38 cellular contexts compared by ENCODE assay signal in genomic region chr22:30469165-30469564, GRCh38. TPM values are rescaled to one million over a fixed set of nuclear protein-coding genes. Genes with fewer than 3 reads are reported as not detected.
"Had no signal": no experiment of that assay in that cellular context is flagged by ENCODE, and none has a peak within 500 bp of the region (broad histone marks: within the 10 kb centered on the region; RNA-seq: fewer than 3 reads in every experiment).

No MANE protein-coding gene starts in this region.

- H3K27me3 ChIP-seq: MG63 had no signal

- H3K4me3 ChIP-seq: MG63 had no signal

- H3K36me3 ChIP-seq: MG63 had no signal

- DNase-seq: Karpas-422, Kasumi-1, MG63, MM.1S, MV-4-11, NCI-H1048, NCI-H1092, NCI-H1092 treated with DMSO at 0.1 percent for 48 hours, NCI-H1105, NCI-H1105 treated with DMSO at 0.1 percent for 48 hours, NCI-H1417, NCI-H1417 treated with DMSO at 0.1 percent for 48 hours, NCI-H1436, NCI-H1436 treated with DMSO at 0.1 percent for 48 hours, NCI-H146, NCI-H1694, NCI-H1694 treated with DMSO at 0.1 percent for 48 hours, NCI-H187, NCI-H187 treated with DMSO at 0.1 percent for 48 hours, NCI-H1930, NCI-H2029, NCI-H2029 treated with DMSO at 0.1 percent for 48 hours, NCI-H2081, NCI-H2081 treated with DMSO at 0.1 percent for 48 hours, NCI-H2107, NCI-H2171, NCI-H2171 treated with DMSO at 0.1 percent for 48 hours, NCI-H2227 treated with DMSO at 0.1 percent for 48 hours, NCI-H226, NCI-H345, NCI-H446, NCI-H446 treated with DMSO at 0.1 percent for 48 hours, NCI-H510A, NCI-H510A treated with DMSO at 0.1 percent for 48 hours had no signal

- H3K9me3 ChIP-seq: MG63 had no signal

RNA-seq across cellular contexts. Expression of gene SEC14L3, which starts 2.7 kb away (rescaled TPM):
- total RNA-seq: LHCN-M2, M059J, MCF 10A, NCI-H460 had no signal

RNA-seq across cellular contexts. Expression of gene SEC14L4, which starts 36.3 kb away (rescaled TPM):
- total RNA-seq: LHCN-M2, M059J, MCF 10A had no signal
